ENCODE assay signal across 16 cellular contexts in genomic region chr1:115302390-115302961, GRCh38. TPM values are rescaled to one million over a fixed set of nuclear protein-coding genes. Genes with fewer than 3 reads are reported as not detected.
DNase-seq lines count a peak whose midpoint lies in the region; ATAC-seq and TF ChIP-seq lines count a peak whose summit lies in the region.
"Had no signal": no experiment of that assay in that cellular context is flagged by ENCODE, and none has a peak within 500 bp of the region (broad histone marks: within the 10 kb centered on the region; RNA-seq: fewer than 3 reads in every experiment).

No MANE protein-coding gene starts in this region.

- POLR2A ChIA-PET in AG04449 (lab: Yijun Ruan, JAX), result interaction anchor here (0.8 to 1.2 kb wide), 6 partner anchors 9 to 167 kb away, joined by 3 to 5 read pairs (median 3); no protein-coding TSS in a partner anchor

- CTCF ChIA-PET in AG04449 (lab: Yijun Ruan, JAX), result interaction anchor here (0.6 to 7.8 kb wide), 6 partner anchors 10 to 404 kb away, joined by 3 to 59 read pairs (median 4); no protein-coding TSS in a partner anchor

- ATAC-seq in GM21360 (IDR thresholded peaks at IDR 0.05; ENCODE audit: unreplicated experiment) (no peak), HG03095 (IDR thresholded peaks at IDR 0.05; ENCODE audit: unreplicated experiment) (no peak)
- ATAC-seq: GM12878; stimulated activated naive CD8-positive, alpha-beta T cell treated with anti-CD3 and anti-CD28 coated beads, Interleukin-15, amount 100 ng/mL, for 72 hours had no signal

- TF ChIP-seq CTCF in AG04449 (IDR thresholded peaks at IDR 0.05; ENCODE audit: insufficient read depth, low read length, missing control alignments), result no peak

- no peak overlapping the region for H3K4me3 ChIP-seq in AG04449 (ENCODE audit: low read depth, low read length)
- H3K4me3 ChIP-seq: gastrocnemius medialis, GM12878 had no signal

- DNase-seq in AG04449 (ENCODE audit: low read depth, low spot score) (peak; percentile 63), M059J (ENCODE audit: low read depth) (peak; percentile 81), dedifferentiated amniotic fluid mesenchymal stem cell (ENCODE audit: extremely low spot score) (peak; percentile 94), kidney tubule cell (ENCODE audit: low spot score) (peak; percentile 60), NCI-H1694 treated with DMSO at 0.1 percent for 48 hours (lab: John Stamatoyannopoulos, UW) (no peak)
- no peak for DNase-seq in activated CD4-positive, alpha-beta T cell treated with anti-CD3 and anti-CD28 coated beads for 48 hours
- DNase-seq: activated CD4-positive, alpha-beta T cell treated with anti-CD3 and anti-CD28 coated beads for 1 hour; activated naive CD4-positive, alpha-beta T cell treated with anti-CD3 and anti-CD28 coated beads, Interleukin-2, amount 50 U/mL, for 16 hours; gastrocnemius medialis; NCI-H1105 treated with DMSO at 0.1 percent for 48 hours; RPMI8226; stimulated activated CD4-positive, alpha-beta T cell treated with anti-CD3 and anti-CD28 coated beads, Interleukin-15, amount 100 ng/mL, for 24 hours; stimulated activated naive CD8-positive, alpha-beta T cell treated with anti-CD3 and anti-CD28 coated beads, Interleukin-15, amount 100 ng/mL, for 72 hours had no signal

RNA-seq across cellular contexts. Expression of gene NGF, which starts 35.6 kb away (rescaled TPM):
- total RNA-seq in M059J (2014; rRNA removed; shearing (Covaris generic)), result 7.6 and 9.7 TPM in 2 replicates
- total RNA-seq: GM12878 had no signal

Comparison
In these comparisons a context has a peak if more than half of its experiments do, and no peak if none do; other contexts are left out.
1. DNase-seq: peak in AG04449 (single experiment), M059J (single experiment), dedifferentiated amniotic fluid mesenchymal stem cell (single experiment) and kidney tubule cell (single experiment); none in activated CD4-positive, alpha-beta T cell treated with anti-CD3 and anti-CD28 coated beads for 48 hours (single experiment) and NCI-H1694 treated with DMSO at 0.1 percent for 48 hours (single experiment).